ENCODE assay signal across 1 cellular context in the genomic region with DNA sequence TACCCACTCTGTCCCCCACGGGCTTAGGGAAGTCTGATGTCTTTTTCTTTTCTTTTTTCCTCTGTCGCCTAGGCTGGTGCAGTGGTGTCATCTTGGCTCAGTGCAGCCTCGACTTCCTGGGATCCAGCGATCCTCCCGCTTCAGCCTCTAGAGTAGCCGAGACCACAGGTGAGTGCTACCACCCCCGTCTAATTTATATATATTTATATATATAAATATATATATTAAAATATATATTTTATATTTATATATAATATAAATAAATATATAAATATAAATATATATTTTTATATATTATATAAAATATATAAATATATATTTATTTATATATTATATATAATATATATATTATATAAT.
TF ChIP-seq lines count a peak whose summit lies in the region.

No MANE protein-coding gene starts in this region.

TF ChIP-seq in HepG2, 621 proteins besides CTCF, POLR2A, EP300 and RAD21 (continued from another document):
- TF ChIP-seq, protein P1, sequence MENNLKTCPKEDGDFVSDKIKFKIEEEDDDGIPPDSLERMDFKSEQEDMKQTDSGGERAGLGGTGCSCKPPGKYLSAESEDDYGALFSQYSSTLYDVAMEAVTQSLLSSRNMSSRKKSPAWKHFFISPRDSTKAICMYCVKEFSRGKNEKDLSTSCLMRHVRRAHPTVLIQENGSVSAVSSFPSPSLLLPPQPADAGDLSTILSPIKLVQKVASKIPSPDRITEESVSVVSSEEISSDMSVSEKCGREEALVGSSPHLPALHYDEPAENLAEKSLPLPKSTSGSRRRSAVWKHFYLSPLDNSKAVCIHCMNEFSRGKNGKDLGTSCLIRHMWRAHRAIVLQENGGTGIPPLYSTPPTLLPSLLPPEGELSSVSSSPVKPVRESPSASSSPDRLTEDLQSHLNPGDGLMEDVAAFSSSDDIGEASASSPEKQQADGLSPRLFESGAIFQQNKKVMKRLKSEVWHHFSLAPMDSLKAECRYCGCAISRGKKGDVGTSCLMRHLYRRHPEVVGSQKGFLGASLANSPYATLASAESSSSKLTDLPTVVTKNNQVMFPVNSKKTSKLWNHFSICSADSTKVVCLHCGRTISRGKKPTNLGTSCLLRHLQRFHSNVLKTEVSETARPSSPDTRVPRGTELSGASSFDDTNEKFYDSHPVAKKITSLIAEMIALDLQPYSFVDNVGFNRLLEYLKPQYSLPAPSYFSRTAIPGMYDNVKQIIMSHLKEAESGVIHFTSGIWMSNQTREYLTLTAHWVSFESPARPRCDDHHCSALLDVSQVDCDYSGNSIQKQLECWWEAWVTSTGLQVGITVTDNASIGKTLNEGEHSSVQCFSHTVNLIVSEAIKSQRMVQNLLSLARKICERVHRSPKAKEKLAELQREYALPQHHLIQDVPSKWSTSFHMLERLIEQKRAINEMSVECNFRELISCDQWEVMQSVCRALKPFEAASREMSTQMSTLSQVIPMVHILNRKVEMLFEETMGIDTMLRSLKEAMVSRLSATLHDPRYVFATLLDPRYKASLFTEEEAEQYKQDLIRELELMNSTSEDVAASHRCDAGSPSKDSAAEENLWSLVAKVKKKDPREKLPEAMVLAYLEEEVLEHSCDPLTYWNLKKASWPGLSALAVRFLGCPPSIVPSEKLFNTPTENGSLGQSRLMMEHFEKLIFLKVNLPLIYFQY (CRISPR knock-in tag; IDR thresholded peaks at IDR 0.05; ENCODE audit: borderline replicate concordance), result no peak
- TF ChIP-seq MZF1 (CRISPR knock-in tag; IDR thresholded peaks at IDR 0.05; ENCODE audit: borderline replicate concordance), result 0 out of 2 replicates have a peak, but pooled peaks have one; percentile 7
